In the genomic region with DNA sequence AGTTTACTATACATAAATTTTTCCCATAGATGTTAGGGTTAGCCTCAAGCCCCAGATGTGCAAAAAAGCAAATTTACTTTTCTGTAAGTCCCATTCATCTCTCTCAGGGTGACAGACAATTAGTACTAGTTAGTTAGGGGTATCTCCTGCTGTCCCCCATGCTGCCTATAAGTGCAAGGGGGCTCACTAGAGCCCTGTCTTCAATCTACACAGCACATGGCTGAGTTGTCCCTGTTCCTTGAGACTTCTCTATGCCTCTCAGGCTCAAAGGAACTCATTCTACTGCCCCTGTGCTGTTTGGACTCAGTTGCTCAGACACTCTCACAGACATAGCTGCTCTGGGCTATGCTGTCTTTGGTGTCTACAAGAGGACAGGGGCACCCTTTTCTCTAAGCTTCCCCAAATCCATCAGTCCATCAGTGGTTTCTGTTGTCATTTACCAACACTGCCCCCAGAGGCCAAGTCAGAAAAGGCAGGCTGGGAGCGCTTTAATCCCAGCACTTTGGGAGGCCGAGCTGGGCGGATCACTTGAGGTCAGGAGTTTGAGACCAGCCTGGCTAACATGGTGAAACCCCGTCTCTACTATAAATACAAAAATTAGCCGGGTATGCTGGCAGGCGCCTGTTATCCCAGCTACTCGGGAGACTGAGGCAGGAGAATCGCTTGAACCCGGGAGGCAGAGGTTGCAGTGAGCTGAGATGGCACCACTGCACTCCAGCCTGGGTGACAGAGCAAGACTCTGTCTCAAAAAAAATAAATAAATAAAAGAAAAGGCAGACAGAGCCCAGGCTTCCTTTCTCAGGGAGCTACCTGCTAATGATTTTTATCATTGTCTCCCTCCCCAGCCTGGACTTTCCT, we compare ENCODE assay signal across 9 cellular contexts. TPM values are rescaled to one million over a fixed set of nuclear protein-coding genes. Genes with fewer than 3 reads are reported as not detected.
DNase-seq lines count a peak whose midpoint lies in the region; ATAC-seq and TF ChIP-seq lines count a peak whose summit lies in the region.
"Had no signal": no experiment of that assay in that cellular context is flagged by ENCODE, and none has a peak within 500 bp of the region (broad histone marks: within the 10 kb centered on the region; RNA-seq: fewer than 3 reads in every experiment).

No MANE protein-coding gene starts in this region.

- no peak overlapping the region for H3K4me3 ChIP-seq in AG04450 (ENCODE audit: low read depth, low read length)
- no peak overlapping the region for H3K4me3 ChIP-seq in neural progenitor cell

- H3K27me3 Mint-ChIP-seq in endothelial cell (ENCODE audit: unreplicated experiment) (peaks cover 2% of the 10 kb centered on the region), neural progenitor cell (ENCODE audit: insufficient read depth, low read depth) (peaks cover 3% of the 10 kb centered on the region)

- no peaks in the 10 kb centered on the region for H3K9me3 Mint-ChIP-seq in endothelial cell (ENCODE audit: unreplicated experiment)
- H3K9me3 Mint-ChIP-seq in neural progenitor cell = peaks cover 6% of the 10 kb centered on the region

- H3K4me3 Mint-ChIP-seq in endothelial cell (ENCODE audit: unreplicated experiment) (no peak overlapping the region), neural progenitor cell (no peak overlapping the region)

- TF ChIP-seq CTCF in AG04450 (IDR thresholded peaks at IDR 0.05; ENCODE audit: low read depth, low read length) = peak; percentile 56
- TF ChIP-seq CTCF in endothelial cell (IDR thresholded peaks at IDR 0.05; ENCODE audit: unreplicated experiment) = peak; percentile 87
- TF ChIP-seq CTCF in neural progenitor cell (IDR thresholded peaks at IDR 0.05) = peak; percentile 82

- H2AFZ ChIP-seq in neural progenitor cell (replicated peaks) = no peak overlapping the region

- no peak overlapping the region for H3K27ac ChIP-seq in AG04450 (ENCODE audit: low read depth, low read length)
- no peak overlapping the region for H3K27ac ChIP-seq in neural progenitor cell
- H3K27ac ChIP-seq: epithelial cell of prostate had no signal

- H3K9ac ChIP-seq in neural progenitor cell = no peak overlapping the region

- H3K4me1 ChIP-seq in neural progenitor cell = peaks cover 35% of the 10 kb centered on the region

- DNase-seq in AG04450 (ENCODE audit: low read depth, low spot score) (no peak), Kasumi-1 (lab: John Stamatoyannopoulos, UW) (peak; percentile 47 to 50), endothelial cell (ENCODE audit: low spot score) (peak; percentile 70), neural progenitor cell (ENCODE audit: low spot score) (peak; percentile 74), Ammon's horn (ENCODE audit: low spot score) (no peak)
- peak; percentile 4 to 25 for DNase-seq in activated CD4-positive, alpha-beta T cell treated with anti-CD3 and anti-CD28 coated beads for 4 hours

- H4K20me1 ChIP-seq in neural progenitor cell (ENCODE audit: low read depth) = no peaks in the 10 kb centered on the region

- H3K79me2 ChIP-seq in neural progenitor cell (ENCODE audit: low read depth) = no peaks in the 10 kb centered on the region

- no peak overlapping the region for H3K4me2 ChIP-seq in neural progenitor cell

- H3F3A ChIP-seq in neural progenitor cell (ENCODE audit: low read depth) = peaks cover 21% of the 10 kb centered on the region

- ATAC-seq in GM18858 (IDR thresholded peaks at IDR 0.05; ENCODE audit: unreplicated experiment) (peak; percentile 53), GM18873 (IDR thresholded peaks at IDR 0.05; ENCODE audit: low FRiP score, unreplicated experiment) (no peak)

- POLR2A ChIA-PET in AG04450 (lab: Yijun Ruan, JAX) = no interaction called here

- H3K36me3 ChIP-seq in neural progenitor cell = no peaks in the 10 kb centered on the region

- CTCF ChIA-PET in AG04450 (lab: Charles Lee) = interaction anchor here (1.0 to 3.2 kb wide), 12 partner anchors 9 to 128 kb away, joined by 4 to 21 read pairs (median 4); no protein-coding TSS in a partner anchor

- H3K27me3 ChIP-seq in AG04450 (ENCODE audit: control insufficient read depth, insufficient read depth, low read length) (peaks cover 12% of the 10 kb centered on the region), neural progenitor cell (no peaks in the 10 kb centered on the region)

- H3K36me3 Mint-ChIP-seq in endothelial cell (ENCODE audit: low read depth, unreplicated experiment) (peaks cover 3% of the 10 kb centered on the region), neural progenitor cell (no peaks in the 10 kb centered on the region)

- no peaks in the 10 kb centered on the region for H3K9me3 ChIP-seq in AG04450 (ENCODE audit: control insufficient read depth, insufficient read depth, low read length)
- H3K9me3 ChIP-seq in neural progenitor cell (ENCODE audit: low read depth) = no peaks in the 10 kb centered on the region

- no peak overlapping the region for H3K27ac Mint-ChIP-seq in endothelial cell (ENCODE audit: unreplicated experiment)
- H3K27ac Mint-ChIP-seq in neural progenitor cell = peak overlapping the region; percentile 67

- H3K4me1 Mint-ChIP-seq in endothelial cell (ENCODE audit: unreplicated experiment) = peaks cover 6% of the 10 kb centered on the region
- H3K4me1 Mint-ChIP-seq in neural progenitor cell = peaks cover 47% of the 10 kb centered on the region

RNA-seq across cellular contexts. Expression of gene PRTG, which starts 31.4 kb away (rescaled TPM):
- polyA plus RNA-seq in AG04450 (2011; rRNA removed) = 1.1 and 1.2 TPM in 2 replicates
- polyA minus RNA-seq in AG04450 (2011; rRNA and poly(A)+ RNA removed) = 1.3 and 1.9 TPM in 2 replicates
- 165 TPM for total RNA-seq in endothelial cell (ENCODE audit: unreplicated experiment)
- 508 and 574 TPM in 2 replicates for total RNA-seq in neural progenitor cell (ENCODE audit: low replicate concordance)

Comparison
In these comparisons a context has a peak if more than half of its experiments do, and no peak if none do; other contexts are left out.
1. DNase-seq: peak in Kasumi-1 (2 of 2), activated CD4-positive, alpha-beta T cell treated with anti-CD3 and anti-CD28 coated beads for 4 hours (2 of 2), endothelial cell (single experiment) and neural progenitor cell (single experiment); none in AG04450 (single experiment) and Ammon's horn (single experiment).
2. Peak in every context shown above with its lines, with median percentiles within 50 percentile points of each other: CTCF ChIP-seq.